In genomic region chr1:222034790-222035189, GRCh38 we compare ENCODE assay signal across 24 cellular contexts.
DNase-seq lines count a peak whose midpoint lies in the region; ATAC-seq and TF ChIP-seq lines count a peak whose summit lies in the region.
"Had no signal": no experiment of that assay in that cellular context is flagged by ENCODE, and none has a peak within 500 bp of the region (broad histone marks: within the 10 kb centered on the region; RNA-seq: fewer than 3 reads in every experiment).

No MANE protein-coding gene starts in this region.

- no peak for TF ChIP-seq CTCF in right atrium auricular region (IDR thresholded peaks at IDR 0.05)
- TF ChIP-seq CTCF in choroid plexus epithelial cell (conservative IDR thresholded peaks at IDR 0.05; ENCODE audit: low read depth, low read length) = no peak

- peaks cover 0 to 36% of the 10 kb centered on the region in 2 donors for H3K4me1 ChIP-seq in right atrium auricular region
- H3K4me1 ChIP-seq: lower lobe of right lung, vagina had no signal

- intact Hi-C loops in left cardiac atrium (cut with DNase I) = no loop called here

- peak overlapping the region in 1 of 2 donors; percentile 7 for H3K27ac ChIP-seq in right atrium auricular region
- H3K27ac ChIP-seq: cardiac muscle cell, epithelial cell of prostate, lower lobe of right lung, neutrophil, thoracic aorta, vagina had no signal

- no peak for DNase-seq in left cardiac atrium
- DNase-seq in right atrium auricular region (ENCODE audit: low spot score) = no peak
- DNase-seq in NCI-H446 treated with DMSO at 0.1 percent for 48 hours (lab: John Stamatoyannopoulos, UW) = peak; percentile 96
- peak; percentile 97 for DNase-seq in choroid plexus epithelial cell (ENCODE audit: low read depth)
- no peak for DNase-seq in NCI-H2107 (lab: John Stamatoyannopoulos, UW)
- no peak for DNase-seq in NCI-H510A (lab: John Stamatoyannopoulos, UW)
- DNase-seq: activated naive CD8-positive, alpha-beta T cell treated with anti-CD3 and anti-CD28 coated beads for 36 hours; CD4-positive, CD25-positive, alpha-beta regulatory T cell; foreskin melanocyte; Karpas-422; lower lobe of right lung; NCI-H2081; NCI-H510A treated with DMSO at 0.1 percent for 48 hours; stimulated activated CD4-positive, alpha-beta T cell treated with anti-CD3 and anti-CD28 coated beads, Interleukin-2, amount 100 ng/mL, for 48 hours; stimulated activated naive CD4-positive, alpha-beta T cell treated with Interleukin-2 at 50 U/mL for 16 hours had no signal

- H3K4me3 ChIP-seq in right atrium auricular region (no peak overlapping the region), choroid plexus epithelial cell (ENCODE audit: low read depth, low read length) (no peak overlapping the region)
- H3K4me3 ChIP-seq: cardiac muscle cell, lower lobe of right lung, smooth muscle cell, thoracic aorta, vagina had no signal

- H3K27me3 ChIP-seq in right atrium auricular region = no peaks in the 10 kb centered on the region
- H3K27me3 ChIP-seq: cardiac muscle cell, neutrophil, vagina had no signal

- no peaks in the 10 kb centered on the region for H3K9me3 ChIP-seq in right atrium auricular region
- H3K9me3 ChIP-seq: lower lobe of right lung, neutrophil, thoracic aorta, vagina had no signal

- no peaks in the 10 kb centered on the region for H3K36me3 ChIP-seq in right atrium auricular region
- H3K36me3 ChIP-seq: cardiac muscle cell, lower lobe of right lung, neutrophil, thoracic aorta, vagina had no signal

- ATAC-seq in left cardiac atrium = peak; percentile 19 to 36
- no peak for ATAC-seq in GM19035 (IDR thresholded peaks at IDR 0.05; ENCODE audit: unreplicated experiment)
- no peak for ATAC-seq in GM21786 (IDR thresholded peaks at IDR 0.05; ENCODE audit: unreplicated experiment)
- ATAC-seq: lower lobe of right lung, WTC11 had no signal

Comparison
In these comparisons a context has a peak if more than half of its experiments do, and no peak if none do; other contexts are left out.
1. ATAC-seq: peak in left cardiac atrium (2 of 2); none in GM19035 (single experiment) and GM21786 (single experiment).
2. DNase-seq: peak in NCI-H446 treated with DMSO at 0.1 percent for 48 hours (single experiment) and choroid plexus epithelial cell (single experiment); none in left cardiac atrium (single experiment), right atrium auricular region (single experiment), NCI-H2107 (single experiment) and NCI-H510A (single experiment).